Comparison of ENCODE assay signal across 8 cellular contexts in the genomic region with DNA sequence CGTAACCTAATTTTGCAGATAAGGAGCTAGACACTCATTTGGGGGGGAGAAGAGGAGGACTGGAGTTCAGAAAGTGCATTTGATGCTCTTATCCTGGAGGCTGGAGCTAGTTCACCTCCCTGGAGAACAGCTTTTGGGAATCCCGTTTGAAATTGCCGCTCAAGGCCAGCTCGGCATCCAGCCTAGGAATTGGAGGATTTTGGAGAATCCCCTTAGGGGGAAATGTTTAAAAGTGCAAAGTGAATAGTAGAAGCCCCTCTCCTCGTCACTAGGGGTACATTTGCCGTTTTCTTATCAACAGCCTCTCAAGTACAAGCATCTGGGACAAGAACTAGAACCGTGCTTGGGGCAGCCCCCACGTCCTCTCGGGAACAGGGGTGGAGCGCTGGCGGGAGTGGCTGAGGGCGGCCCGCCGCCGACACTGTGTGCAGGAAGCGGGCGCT. TPM values are rescaled to one million over a fixed set of nuclear protein-coding genes. Genes with fewer than 3 reads are reported as not detected.
DNase-seq lines count a peak whose midpoint lies in the region; ATAC-seq and TF ChIP-seq lines count a peak whose summit lies in the region.

No MANE protein-coding gene starts in this region.

- WGBS in HUES64 = 5% methylated on average over 17 of the region's 17 CpGs

- H3K36me3 ChIP-seq in CD4-positive, alpha-beta memory T cell (ENCODE audit: insufficient read depth, low read length) = no peaks in the 10 kb centered on the region
- no peaks in the 10 kb centered on the region for H3K36me3 ChIP-seq in HUES64 (ENCODE audit: insufficient read depth, low read length)

- H3K9ac ChIP-seq in HUES64 (ENCODE audit: low read depth, low read length) = peak overlapping the region; percentile 92

- peak overlapping the region in 1 of 2 donors; percentile 78 for H3K4me3 ChIP-seq in CD4-positive, alpha-beta memory T cell (ENCODE audit: low read length in 2 of 2)
- peak overlapping the region; percentile 91 for H3K4me3 ChIP-seq in HUES64 (ENCODE audit: low read length)

- in situ Hi-C loops in KBM-7 (cut with MboI; ENCODE audit: low pct_unique_long_range_greater_than_20kb, low sequenced_read_pairs) = no loop called here

- H3K9me3 ChIP-seq in CD4-positive, alpha-beta memory T cell (ENCODE audit: control insufficient read depth in 1 of 2, low read length in 2 of 2) = no peaks in the 10 kb centered on the region
- H3K9me3 ChIP-seq in HUES64 (ENCODE audit: insufficient read depth, low read depth, low read length) = no peaks in the 10 kb centered on the region

- CTCF ChIA-PET in CD4-positive, alpha-beta memory T cell (lab: Charles Lee; ENCODE audit: partially characterized antibody) = interaction anchor here (0.9 to 1.2 kb wide), 5 partner anchors 25 to 207 kb away, joined by 3 to 5 read pairs (median 4); no protein-coding TSS in a partner anchor

- H3K4me1 Mint-ChIP-seq in CD4-positive, alpha-beta memory T cell = peaks cover 21 to 43% (median 28%) of the 10 kb centered on the region in 4 donors
- peaks cover 31% of the 10 kb centered on the region for H3K4me1 Mint-ChIP-seq in neural crest cell

- ATAC-seq in GM19455 (IDR thresholded peaks at IDR 0.05; ENCODE audit: unreplicated experiment) (peak; percentile 26), esophagus mucosa (peak; percentile 66)

- intact Hi-C loops in CD4-positive, alpha-beta memory T cell (cut with micrococcal nuclease) = loop anchor here (5.0 kb wide), 1 partner anchor 45 kb away; no protein-coding TSS in a partner anchor

- no peaks in the 10 kb centered on the region for H3K27me3 Mint-ChIP-seq in CD4-positive, alpha-beta memory T cell
- H3K27me3 Mint-ChIP-seq in neural crest cell (ENCODE audit: low read depth) = no peaks in the 10 kb centered on the region

- peak in 1 of 5 donors; percentile 7 for DNase-seq in CD4-positive, alpha-beta memory T cell
- DNase-seq in activated CD4-positive, alpha-beta T cell treated with anti-CD3 and anti-CD28 coated beads, Interleukin-2, amount 50 U/mL, for 1 hour = peak; percentile 51
- peak; percentile 9 for DNase-seq in neural crest cell (ENCODE audit: low read depth, low spot score)
- DNase-seq in NCI-H2107 treated with DMSO at 0.1 percent for 48 hours (lab: John Stamatoyannopoulos, UW; ENCODE audit: unreplicated experiment) = no peak
- no peak for DNase-seq in KBM-7

- POLR2A ChIA-PET in CD4-positive, alpha-beta memory T cell (lab: Charles Lee; ENCODE audit: partially characterized antibody) = interaction anchor here (0.9 to 2.9 kb wide), 14 partner anchors 12 to 818 kb away, joined by 3 to 30 read pairs (median 4); partner anchors contain the start of genes FAM114A2, LARP1 and MFAP3

- H3K27ac ChIP-seq in CD4-positive, alpha-beta memory T cell (ENCODE audit: low read depth, low read length) = peak overlapping the region; percentile 94
- H3K27ac ChIP-seq in HUES64 (ENCODE audit: low read depth, low read length) = peak overlapping the region; percentile 96

- H3K4me1 ChIP-seq in CD4-positive, alpha-beta memory T cell (ENCODE audit: insufficient read depth, low read length) = peaks cover 30% of the 10 kb centered on the region
- peaks cover 13% of the 10 kb centered on the region; the same call in 1 of the 2 replicates for H3K4me1 ChIP-seq in HUES64 (ENCODE audit: insufficient read depth, low read length)

- no peaks in the 10 kb centered on the region for H3K9me3 Mint-ChIP-seq in CD4-positive, alpha-beta memory T cell
- H3K9me3 Mint-ChIP-seq in neural crest cell = no peaks in the 10 kb centered on the region

- no peak for TF ChIP-seq CTCF in neural crest cell (conservative IDR thresholded peaks at IDR 0.05)

- no peaks in the 10 kb centered on the region for H3K27me3 ChIP-seq in CD4-positive, alpha-beta memory T cell (ENCODE audit: insufficient read depth, low read length)
- H3K27me3 ChIP-seq in HUES64 (ENCODE audit: insufficient read depth, low read length) = no peaks in the 10 kb centered on the region

- H3K36me3 Mint-ChIP-seq in CD4-positive, alpha-beta memory T cell = peaks cover 4 to 20% of the 10 kb centered on the region in 2 donors
- H3K36me3 Mint-ChIP-seq in neural crest cell (ENCODE audit: low read depth) = no peaks in the 10 kb centered on the region

- peak overlapping the region; percentile 93 to 99 (median 98) for H3K27ac Mint-ChIP-seq in CD4-positive, alpha-beta memory T cell
- peak overlapping the region; percentile 100 for H3K27ac Mint-ChIP-seq in neural crest cell (ENCODE audit: unreplicated experiment)

- H3K4me3 Mint-ChIP-seq in CD4-positive, alpha-beta memory T cell = peak overlapping the region; percentile 89 to 97 (median 91)
- H3K4me3 Mint-ChIP-seq in neural crest cell = peak overlapping the region; percentile 100

RNA-seq across cellular contexts. Expression of gene CNOT8, which starts 1.3 kb away (rescaled TPM):
- total RNA-seq in CD4-positive, alpha-beta memory T cell = 100 to 1,000 TPM; 110 to 115 TPM
- 100 to 1,000 TPM; 164 to 243 TPM for polyA plus RNA-seq in CD4-positive, alpha-beta memory T cell
- 46.6 TPM for polyA plus RNA-seq in HUES64 (2013, experiment 1 of 2)
- polyA plus RNA-seq in HUES64 (2013, experiment 2 of 2) = 50.0 TPM
- 25.7 TPM for total RNA-seq in esophagus mucosa
- total RNA-seq in neural crest cell = 51.9 and 53.1 TPM in 2 replicates

RNA-seq across cellular contexts. Expression of gene FAXDC2, which starts 6.7 kb away (rescaled TPM):
- total RNA-seq in CD4-positive, alpha-beta memory T cell = under 1 TPM in 1 of 2 experiments, not detected in 1; 0.47 TPM
- polyA plus RNA-seq in CD4-positive, alpha-beta memory T cell = 1 to 10 TPM in 1 of 2 donors, not detected in 1; 1.7 TPM
- polyA plus RNA-seq in HUES64 (2013, experiment 1 of 2) = 1.7 TPM
- 4.8 TPM for polyA plus RNA-seq in HUES64 (2013, experiment 2 of 2)
- total RNA-seq in esophagus mucosa (2.9 TPM), neural crest cell (2.7 and 2.9 TPM in 2 replicates)

Comparison
In these comparisons a context has a peak if more than half of its experiments do, and no peak if none do; other contexts are left out.
1. DNase-seq: peak in activated CD4-positive, alpha-beta T cell treated with anti-CD3 and anti-CD28 coated beads, Interleukin-2, amount 50 U/mL, for 1 hour (single experiment) and neural crest cell (single experiment); none in NCI-H2107 treated with DMSO at 0.1 percent for 48 hours (single experiment) and KBM-7 (single experiment).